8 cellular contexts compared by ENCODE assay signal in the genomic region with DNA sequence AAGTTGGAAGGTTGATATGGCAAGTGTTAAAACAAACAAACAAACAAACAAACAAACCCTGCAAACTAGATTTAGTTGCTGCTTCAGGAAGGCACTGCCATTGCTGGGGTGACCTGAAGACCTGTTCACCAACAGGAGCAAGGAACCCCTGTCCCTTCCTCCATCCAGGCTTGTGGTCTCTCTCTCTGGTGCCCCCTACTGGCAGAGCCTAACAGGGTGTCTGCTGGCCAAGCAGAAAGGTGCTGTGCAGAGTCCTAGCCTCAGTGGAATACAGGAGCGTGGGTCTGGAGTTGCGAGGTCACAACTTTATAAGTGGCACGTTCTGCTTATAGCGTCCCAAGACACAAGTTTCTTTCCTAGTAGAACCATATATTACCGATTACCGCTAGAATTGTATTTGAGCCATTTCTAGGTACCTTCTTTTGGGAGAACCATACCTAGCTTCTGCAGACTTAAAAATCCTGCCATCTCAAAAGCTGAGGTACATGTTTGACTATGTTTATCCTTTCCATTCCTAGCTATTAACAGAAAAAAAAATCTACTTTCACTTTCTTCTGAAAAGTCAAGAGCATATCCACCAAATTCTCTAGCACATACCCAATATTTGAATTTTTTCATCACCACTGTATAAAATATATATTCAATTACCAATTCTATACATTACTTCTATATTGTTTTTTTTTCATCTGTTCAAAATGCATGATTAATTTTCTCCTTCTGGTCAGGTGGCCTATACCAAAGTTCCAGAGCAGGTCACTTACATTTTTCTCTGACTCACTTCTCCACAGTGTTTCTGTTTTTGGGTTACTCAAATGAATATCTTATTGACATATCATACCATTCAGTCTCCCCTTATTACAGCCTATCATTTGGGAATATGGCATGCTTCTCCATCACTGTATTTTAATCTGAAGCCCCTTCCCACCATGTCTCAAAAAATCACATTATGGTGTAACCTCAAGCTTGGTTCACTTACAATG. TPM values are rescaled to one million over a fixed set of nuclear protein-coding genes. Genes with fewer than 3 reads are reported as not detected.
A peak's percentile ranks its signal among the peaks of the same experiment; 100 is the strongest.
DNase-seq lines count a peak whose midpoint lies in the region; ATAC-seq and TF ChIP-seq lines count a peak whose summit lies in the region.

No MANE protein-coding gene starts in this region.

- H4K20me1 ChIP-seq in fibroblast of lung (ENCODE audit: control insufficient read depth, extremely low read depth, insufficient read depth, low read length) = no peaks in the 10 kb centered on the region
- no peaks in the 10 kb centered on the region for H4K20me1 ChIP-seq in osteoblast (ENCODE audit: insufficient read depth, low read length)

- no peak for TF ChIP-seq POLR2A in NB4 (IDR thresholded peaks at IDR 0.05; ENCODE audit: extremely low read depth, insufficient read length)
- TF ChIP-seq POLR2A in transverse colon (IDR thresholded peaks at IDR 0.05) = no peak

- no peak for ATAC-seq in HG03442 (IDR thresholded peaks at IDR 0.05; ENCODE audit: unreplicated experiment)

- H3K27ac ChIP-seq in fibroblast of lung (ENCODE audit: insufficient read depth, low read length) (no peak overlapping the region), osteoblast (ENCODE audit: low read depth, low read length) (peak overlapping the region; percentile 41), transverse colon (no peak overlapping the region)

- 64 to 77% methylated on average over 5 to 6 of the region's 6 CpGs for WGBS in transverse colon (ENCODE audit: low coverage in 1 of 2), 2 donors

- H3K27me3 ChIP-seq in fibroblast of lung (ENCODE audit: control insufficient read depth, insufficient read depth, low read length) (no peaks in the 10 kb centered on the region), osteoblast (ENCODE audit: insufficient read depth, low read length) (no peaks in the 10 kb centered on the region), transverse colon (no peaks in the 10 kb centered on the region)

- no peak overlapping the region for H2AFZ ChIP-seq in fibroblast of lung (ENCODE audit: low read length)
- H2AFZ ChIP-seq in osteoblast (ENCODE audit: low read length) = no peak overlapping the region

- H3K9me3 ChIP-seq in fibroblast of lung (ENCODE audit: control insufficient read depth, insufficient read depth, low read depth, low read length) (no peaks in the 10 kb centered on the region), osteoblast (ENCODE audit: low read depth, low read length) (no peaks in the 10 kb centered on the region), transverse colon (no peaks in the 10 kb centered on the region)

- no peaks in the 10 kb centered on the region for H3K36me3 ChIP-seq in fibroblast of lung (ENCODE audit: control insufficient read depth, insufficient read depth, low read length)
- no peaks in the 10 kb centered on the region for H3K36me3 ChIP-seq in osteoblast (ENCODE audit: insufficient read depth, low read length)
- no peaks in the 10 kb centered on the region for H3K36me3 ChIP-seq in transverse colon

- no peak for TF ChIP-seq EP300 in transverse colon (IDR thresholded peaks at IDR 0.05; ENCODE audit: low read depth)

- DNase-seq in Ammon's horn (ENCODE audit: low spot score) = peak; percentile 59
- peak; percentile 60 for DNase-seq in GM20000 (ENCODE audit: low spot score)
- DNase-seq in NB4 (ENCODE audit: low read depth) = peak; percentile 74
- peak; percentile 86 for DNase-seq in activated CD8-positive, alpha-beta memory T cell treated with anti-CD3 and anti-CD28 coated beads, Interleukin-2, amount 50 U/mL, for 48 hours
- DNase-seq in fibroblast of lung (ENCODE audit: low read depth in 2 of 2) = peak; percentile 32 to 49
- no peak for DNase-seq in osteoblast (ENCODE audit: insufficient read length, low spot score, missing footprints)
- peak; percentile 44 for DNase-seq in transverse colon

- intact Hi-C loops in transverse colon (cut with DNase I; ENCODE audit: low total_unique reads) = no loop called here

- no peak overlapping the region for H3K9ac ChIP-seq in fibroblast of lung (ENCODE audit: insufficient read depth, low read length)

- H3K4me2 ChIP-seq in fibroblast of lung (ENCODE audit: extremely low read depth, insufficient read depth, low read length) (no peak overlapping the region), osteoblast (ENCODE audit: insufficient read depth, low read length) (peak overlapping the region; percentile 41)

- H3K4me1 ChIP-seq in fibroblast of lung (ENCODE audit: control insufficient read depth, extremely low read depth, insufficient read depth, low read length) (no peaks in the 10 kb centered on the region), osteoblast (ENCODE audit: insufficient read depth, low read length) (peaks cover 5% of the 10 kb centered on the region), transverse colon (peaks cover 0 to 5% (median 0%) of the 10 kb centered on the region in 4 donors)

- TF ChIP-seq CTCF in GM20000 (IDR thresholded peaks at IDR 0.05; ENCODE audit: extremely low read depth, missing control alignments) (peak; percentile 78), NB4 (IDR thresholded peaks at IDR 0.05; ENCODE audit: low read depth, low read length) (peak; percentile 99), fibroblast of lung (conservative IDR thresholded peaks at IDR 0.05 in 1 of 2, IDR thresholded peaks at IDR 0.05 in 1 of 2; ENCODE audit: low read depth in 1 of 2, low read length in 2 of 2) (peak; percentile 61 to 84), osteoblast (IDR thresholded peaks at IDR 0.05; ENCODE audit: extremely low read depth, low read depth, low read length) (peak; percentile 85), transverse colon (IDR thresholded peaks at IDR 0.05) (peak; percentile 47 to 69 (median 57))

- no peak overlapping the region for H3K4me3 ChIP-seq in NB4 (ENCODE audit: low read depth, low read length)
- no peak overlapping the region for H3K4me3 ChIP-seq in fibroblast of lung (replicated peaks in 1 of 4; ENCODE audit: control extremely low read depth in 1 of 4, insufficient read depth in 1 of 4, low read depth in 3 of 4, low read length in 4 of 4)
- no peak overlapping the region for H3K4me3 ChIP-seq in osteoblast (ENCODE audit: insufficient read depth, low read length)
- H3K4me3 ChIP-seq in transverse colon = no peak overlapping the region

- in situ Hi-C loops in transverse colon (cut with MboI; ENCODE audit: low pct_ligation_motif_present in 1 of 4, low pct_unique_long_range_greater_than_20kb in 1 of 4, low sequenced_read_pairs in 3 of 4) = no loop called here

- no peaks in the 10 kb centered on the region for H3K79me2 ChIP-seq in fibroblast of lung (ENCODE audit: control insufficient read depth, insufficient read depth, low read length)
- H3K79me2 ChIP-seq in osteoblast (ENCODE audit: insufficient read depth, low read length) = no peaks in the 10 kb centered on the region

RNA-seq across cellular contexts. Expression of a gene that starts 29.1 kb away (rescaled TPM):
- 299 and 343 TPM in 2 replicates for total RNA-seq in fibroblast of lung
- polyA plus RNA-seq in fibroblast of lung = 377 and 1,187 TPM in 2 replicates
- polyA plus RNA-seq in fibroblast of lung (2012) = 287 and 889 TPM in 2 replicates
- polyA minus RNA-seq in fibroblast of lung (ENCODE audit: low replicate concordance) = 97.5 and 238 TPM in 2 replicates
- total RNA-seq in osteoblast = 1,075 and 1,123 TPM in 2 replicates
- total RNA-seq in transverse colon = 100 to 1,000 TPM; 162 to 401 (median 226) TPM
